In genomic region chr1:45550401-45551305, GRCh38 we compare ENCODE assay signal across 8 cellular contexts. TPM values are rescaled to one million over a fixed set of nuclear protein-coding genes. Genes with fewer than 3 reads are reported as not detected.
DNase-seq lines count a peak whose midpoint lies in the region; ATAC-seq and TF ChIP-seq lines count a peak whose summit lies in the region.

Gene AKR1A1 (plus strand): TSS chr1:45550826. CDS start chr1:45561795, 10,969 bp downstream.

- TF ChIP-seq CTCF in RWPE1 (conservative IDR thresholded peaks at IDR 0.05; ENCODE audit: low read depth) (no peak), natural killer cell (IDR thresholded peaks at IDR 0.05) (no peak)

- H3K36me3 Mint-ChIP-seq in activated T-helper 17 cell treated with anti-CD3 and anti-CD28 coated beads, Interleukin-2, amount 50 U/mL, for 72 hours (ENCODE audit: low read depth), result peaks cover 34% of the 10 kb centered on the region
- H3K36me3 Mint-ChIP-seq in natural killer cell, result no peaks in the 10 kb centered on the region

- POLR2A ChIA-PET in RWPE1 (lab: Yijun Ruan, JAX; ENCODE audit: low non-redundant PET), result interaction anchor here (0.6 to 1.3 kb wide), 6 partner anchors 14 to 64 kb away, joined by 3 to 8 read pairs (median 4); partner anchors contain the start of gene PRDX1

- no peaks in the 10 kb centered on the region for H3K9me3 Mint-ChIP-seq in activated T-helper 17 cell treated with anti-CD3 and anti-CD28 coated beads, Interleukin-2, amount 50 U/mL, for 72 hours
- no peaks in the 10 kb centered on the region for H3K9me3 Mint-ChIP-seq in natural killer cell

- H3K4me1 Mint-ChIP-seq in activated T-helper 17 cell treated with anti-CD3 and anti-CD28 coated beads, Interleukin-2, amount 50 U/mL, for 72 hours, result peaks cover 15% of the 10 kb centered on the region
- peaks cover 20 to 23% of the 10 kb centered on the region in 2 donors for H3K4me1 Mint-ChIP-seq in natural killer cell

- H3K27ac ChIP-seq in RWPE1, result peak within 1 kb of the TSS; percentile 93

- no peaks in the 10 kb centered on the region for H3K27me3 Mint-ChIP-seq in activated T-helper 17 cell treated with anti-CD3 and anti-CD28 coated beads, Interleukin-2, amount 50 U/mL, for 72 hours
- H3K27me3 Mint-ChIP-seq in natural killer cell (ENCODE audit: low read depth in 2 of 2), result peaks cover 4 to 6% of the 10 kb centered on the region in 2 donors

- CTCF ChIA-PET in RWPE1 (lab: Yijun Ruan, JAX), result interaction anchor here (0.7 to 0.9 kb wide), 2 partner anchors 31 to 37 kb away, joined by 4 read pairs; no protein-coding TSS in a partner anchor

- DNase-seq in EL (peak; percentile 90), H4 (ENCODE audit: low spot score) (peak; percentile 87), LoVo (ENCODE audit: low spot score) (peak; percentile 94), RWPE1 (ENCODE audit: low spot score) (peak; percentile 87), fibroblast of peridontal ligament (ENCODE audit: extremely low read depth) (peak; percentile 74), natural killer cell (peak; percentile 84)
- peak; percentile 86 for DNase-seq in stimulated activated naive CD4-positive, alpha-beta T cell treated with Interleukin-2 at 50 U/mL for 16 hours (lab: John Stamatoyannopoulos, UW)

- peak within 1 kb of the TSS; percentile 96 for H3K27ac Mint-ChIP-seq in activated T-helper 17 cell treated with anti-CD3 and anti-CD28 coated beads, Interleukin-2, amount 50 U/mL, for 72 hours
- peak within 1 kb of the TSS; percentile 91 to 94 for H3K27ac Mint-ChIP-seq in natural killer cell

- intact Hi-C loops in natural killer cell (cut with micrococcal nuclease), result loop anchor here (2.0 kb wide), 2 partner anchors 34 to 50 kb away; partner anchors contain the start of genes CCDC163, MMACHC and NASP

- peak within 1 kb of the TSS; percentile 99 for H3K4me3 Mint-ChIP-seq in activated T-helper 17 cell treated with anti-CD3 and anti-CD28 coated beads, Interleukin-2, amount 50 U/mL, for 72 hours
- H3K4me3 Mint-ChIP-seq in natural killer cell, result peak within 1 kb of the TSS; percentile 96

- peak; percentile 97 for ATAC-seq in activated T-helper 17 cell treated with anti-CD3 and anti-CD28 coated beads, Interleukin-2, amount 50 U/mL, for 72 hours (replicated peaks)
- ATAC-seq in natural killer cell, result peak; percentile 93 to 97 (median 94)

RNA-seq across cellular contexts. Expression of gene AKR1A1, which starts in this region (rescaled TPM):
- total RNA-seq in H4 (2014; rRNA removed; shearing (Covaris generic)), result 195 and 202 TPM in 2 replicates
- total RNA-seq in activated T-helper 17 cell treated with anti-CD3 and anti-CD28 coated beads, Interleukin-2, amount 50 U/mL, for 72 hours, result 100 to 1,000 TPM; 121 to 151 TPM
- total RNA-seq in natural killer cell, result 10 to 100 TPM; 45.7 to 54.2 (median 53.9) TPM

Comparison
In these comparisons a context has a peak if more than half of its experiments do, and no peak if none do; other contexts are left out.
1. Peak in every context shown above with its lines: DNase-seq, ATAC-seq and H3K27ac ChIP-seq.